11 cellular contexts compared by ENCODE assay signal in genomic region chr19:46719629-46720515, GRCh38. TPM values are rescaled to one million over a fixed set of nuclear protein-coding genes. Genes with fewer than 3 reads are reported as not detected.
DNase-seq lines count a peak whose midpoint lies in the region; ATAC-seq and TF ChIP-seq lines count a peak whose summit lies in the region.
"Had no signal": no experiment of that assay in that cellular context is flagged by ENCODE, and none has a peak within 500 bp of the region (broad histone marks: within the 10 kb centered on the region; RNA-seq: fewer than 3 reads in every experiment).

No MANE protein-coding gene starts in this region.

- H3K9me3 Mint-ChIP-seq in CD4-positive, alpha-beta memory T cell: peaks cover 0 to 3% (median 0%) of the 10 kb centered on the region in 8 donors
- H3K9me3 Mint-ChIP-seq in IgD-negative memory B cell (no peaks in the 10 kb centered on the region), neural crest cell (no peaks in the 10 kb centered on the region)
- H3K9me3 Mint-ChIP-seq: HFFc6 had no signal

- no peak overlapping the region for H3K4me3 ChIP-seq in CD4-positive, alpha-beta memory T cell (ENCODE audit: low read length in 2 of 2)
- H3K4me3 ChIP-seq in adipocyte (ENCODE audit: low read length) (no peak overlapping the region), lower leg skin (ENCODE audit: low read depth, poor library complexity, severe bottlenecking) (no peak overlapping the region)

- TF ChIP-seq CTCF in neural crest cell (conservative IDR thresholded peaks at IDR 0.05) (no peak), lower leg skin (IDR thresholded peaks at IDR 0.05) (no peak)

- peaks cover 16 to 42% (median 25%) of the 10 kb centered on the region in 4 donors for H3K4me1 Mint-ChIP-seq in CD4-positive, alpha-beta memory T cell
- H3K4me1 Mint-ChIP-seq in IgD-negative memory B cell (peaks cover 23 to 45% (median 34%) of the 10 kb centered on the region in 3 donors), neural crest cell (peaks cover 25% of the 10 kb centered on the region)

- peak overlapping the region; percentile 29 for H3K9ac ChIP-seq in adipocyte (ENCODE audit: low read length)

- no peak overlapping the region for H3K27ac ChIP-seq in CD4-positive, alpha-beta memory T cell (ENCODE audit: low read depth, low read length)

- peaks cover 31% of the 10 kb centered on the region for H3K4me1 ChIP-seq in CD4-positive, alpha-beta memory T cell (ENCODE audit: insufficient read depth, low read length)
- peaks cover 21% of the 10 kb centered on the region for H3K4me1 ChIP-seq in adipocyte (ENCODE audit: control insufficient read depth, insufficient read depth, low read length)

- CTCF ChIA-PET in CD4-positive, alpha-beta memory T cell (lab: Charles Lee; ENCODE audit: partially characterized antibody): interaction anchor here (1.6 kb wide), 1 partner anchor 9 kb away, joined by 4 read pairs; no protein-coding TSS in a partner anchor

- ATAC-seq in GM21423 (IDR thresholded peaks at IDR 0.05; ENCODE audit: unreplicated experiment): no peak

- H3K36me3 ChIP-seq in CD4-positive, alpha-beta memory T cell (ENCODE audit: insufficient read depth, low read length): peaks cover 22% of the 10 kb centered on the region
- H3K36me3 ChIP-seq in adipocyte (ENCODE audit: control insufficient read depth, insufficient read depth, low read length, severe bottlenecking): peaks cover 47% of the 10 kb centered on the region

- peak overlapping the region in 4 of 7 donors; percentile 4 to 98 (median 50) for H3K27ac Mint-ChIP-seq in CD4-positive, alpha-beta memory T cell
- H3K27ac Mint-ChIP-seq in IgD-negative memory B cell (peak overlapping the region; percentile 93 to 99 (median 98)), neural crest cell (ENCODE audit: unreplicated experiment) (no peak overlapping the region)
- H3K27ac Mint-ChIP-seq: activated naive CD8-positive, alpha-beta T cell; HFFc6 had no signal

- H3K9me3 ChIP-seq in CD4-positive, alpha-beta memory T cell (ENCODE audit: control insufficient read depth in 1 of 2, low read length in 2 of 2): no peaks in the 10 kb centered on the region
- no peaks in the 10 kb centered on the region for H3K9me3 ChIP-seq in adipocyte (ENCODE audit: control insufficient read depth, low read length)

- H3K27me3 ChIP-seq in CD4-positive, alpha-beta memory T cell (ENCODE audit: insufficient read depth, low read length): no peaks in the 10 kb centered on the region
- no peaks in the 10 kb centered on the region for H3K27me3 ChIP-seq in adipocyte (replicated peaks; ENCODE audit: control insufficient read depth, insufficient read depth, low read length)

- peak overlapping the region in 3 of 8 donors; percentile 9 to 57 (median 35) for H3K4me3 Mint-ChIP-seq in CD4-positive, alpha-beta memory T cell
- H3K4me3 Mint-ChIP-seq in IgD-negative memory B cell (peak overlapping the region; percentile 78 to 99 (median 94)), neural crest cell (peak overlapping the region; percentile 63)
- H3K4me3 Mint-ChIP-seq: activated naive CD8-positive, alpha-beta T cell; HFFc6 had no signal

- H3K27me3 Mint-ChIP-seq in CD4-positive, alpha-beta memory T cell: no peaks in the 10 kb centered on the region
- no peaks in the 10 kb centered on the region for H3K27me3 Mint-ChIP-seq in IgD-negative memory B cell
- H3K27me3 Mint-ChIP-seq in neural crest cell (ENCODE audit: low read depth): peaks cover 2% of the 10 kb centered on the region
- H3K27me3 Mint-ChIP-seq: activated naive CD8-positive, alpha-beta T cell had no signal

- H3K36me3 Mint-ChIP-seq in CD4-positive, alpha-beta memory T cell: peaks cover 3 to 58% of the 10 kb centered on the region in 2 donors
- H3K36me3 Mint-ChIP-seq in IgD-negative memory B cell (peaks cover 6% of the 10 kb centered on the region), neural crest cell (ENCODE audit: low read depth) (peaks cover 3% of the 10 kb centered on the region)

- no peak for TF ChIP-seq POLR2A in lower leg skin (IDR thresholded peaks at IDR 0.05)

- POLR2A ChIA-PET in CD4-positive, alpha-beta memory T cell (lab: Charles Lee; ENCODE audit: partially characterized antibody): no interaction called here

- intact Hi-C loops in CD4-positive, alpha-beta memory T cell (cut with micrococcal nuclease): loop anchor here (5.0 kb wide), 1 partner anchor 108 kb away; no protein-coding TSS in a partner anchor
- intact Hi-C loops in lower leg skin (cut with DNase I; ENCODE audit: low total_unique reads): no loop called here

- no peak for DNase-seq in CD4-positive, alpha-beta memory T cell
- DNase-seq in adipocyte (ENCODE audit: low read depth): peak; percentile 13
- no peak for DNase-seq in neural crest cell (ENCODE audit: low read depth, low spot score)
- DNase-seq in lower leg skin (ENCODE audit: low spot score in 2 of 2): no peak
- no peak for DNase-seq in stimulated activated CD4-positive, alpha-beta T cell treated with anti-CD3 and anti-CD28 coated beads, Interleukin-12 subunit alpha, Interleukin-12 subunit beta, amount 100 ng/mL, for 4 hours
- DNase-seq in NCI-H2107 (lab: John Stamatoyannopoulos, UW): no peak
- DNase-seq: HFFc6, NCI-H1048 had no signal

- 74 to 77% methylated on average over 23 to 25 of the region's 25 CpGs for WGBS in lower leg skin, 2 donors

RNA-seq across cellular contexts. Expression of gene PRKD2, which starts 3.0 kb away (rescaled TPM):
- total RNA-seq in CD4-positive, alpha-beta memory T cell: 100 to 1,000 TPM; 115 to 122 TPM
- 10 to 100 TPM; 27.6 to 88.9 TPM for polyA plus RNA-seq in CD4-positive, alpha-beta memory T cell
- 143 TPM for polyA plus RNA-seq in IgD-negative memory B cell
- total RNA-seq in neural crest cell: 55.5 and 57.2 TPM in 2 replicates
- 100 to 1,000 TPM in 1 of 4 donors, 10 to 100 TPM in 3; 52.6 to 120 (median 66.7) TPM for total RNA-seq in lower leg skin

RNA-seq across cellular contexts. Expression of gene FKRP, which starts 26.0 kb away (rescaled TPM):
- 10 to 100 TPM; 24.4 to 28.9 TPM for total RNA-seq in CD4-positive, alpha-beta memory T cell
- polyA plus RNA-seq in CD4-positive, alpha-beta memory T cell: 1 to 10 TPM; 3.0 to 5.7 TPM
- polyA plus RNA-seq in IgD-negative memory B cell: 5.9 TPM
- total RNA-seq in neural crest cell (31.9 and 38.6 TPM in 2 replicates), lower leg skin (10 to 100 TPM in 3 of 4 donors, 1 to 10 TPM in 1; 9.4 to 16.1 (median 12.8) TPM)

RNA-seq across cellular contexts. Expression of gene STRN4, which starts 26.4 kb away (rescaled TPM):
- total RNA-seq in CD4-positive, alpha-beta memory T cell: 10 to 100 TPM; 81.2 to 88.8 TPM
- 10 to 100 TPM; 13.9 to 23.0 TPM for polyA plus RNA-seq in CD4-positive, alpha-beta memory T cell
- 33.3 TPM for polyA plus RNA-seq in IgD-negative memory B cell
- total RNA-seq in neural crest cell (128 and 138 TPM in 2 replicates), lower leg skin (10 to 100 TPM; 81.5 to 97.6 (median 93.5) TPM)

RNA-seq across cellular contexts. Expression of gene DACT3, which starts 58.9 kb away (rescaled TPM):
- total RNA-seq in CD4-positive, alpha-beta memory T cell: not detected
- not detected for polyA plus RNA-seq in CD4-positive, alpha-beta memory T cell
- polyA plus RNA-seq in IgD-negative memory B cell: not detected
- total RNA-seq in neural crest cell (6.5 and 7.4 TPM in 2 replicates), lower leg skin (1 to 10 TPM; 1.3 to 4.1 (median 2.6) TPM)
